Comparison of ENCODE assay signal across 23 cellular contexts in the genomic region with DNA sequence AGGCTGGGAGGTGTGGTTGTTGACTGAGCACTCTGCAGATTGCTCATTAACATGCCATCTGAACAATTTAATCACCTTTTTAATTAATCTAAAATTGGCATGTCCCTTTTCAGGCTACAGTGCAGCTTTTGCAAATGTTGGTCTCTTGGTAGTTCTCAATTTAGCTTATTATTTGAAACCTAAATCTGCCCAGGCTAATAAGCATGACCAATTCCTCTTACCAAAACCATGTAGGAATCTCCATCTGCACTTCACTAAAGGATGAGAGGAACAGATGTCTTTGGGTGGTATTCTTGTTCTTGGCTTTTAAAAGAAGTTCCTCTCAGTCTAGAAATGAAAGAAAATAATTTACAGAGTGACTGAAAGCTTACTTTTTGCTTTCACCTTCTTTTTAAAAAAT.
"Had no signal": no experiment of that assay in that cellular context is flagged by ENCODE, and none has a peak within 500 bp of the region (broad histone marks: within the 10 kb centered on the region; RNA-seq: fewer than 3 reads in every experiment).

No MANE protein-coding gene starts in this region.

- H3K36me3 ChIP-seq: stomach, suprapubic skin, thoracic aorta, thyroid gland, tibial artery, tibial nerve, transverse colon, upper lobe of left lung, upper lobe of right lung, uterus, vagina had no signal

- H3K9me3 ChIP-seq: suprapubic skin, testis, thoracic aorta, thyroid gland, tibial artery, transverse colon, upper lobe of right lung, uterus, vagina had no signal

- H3K27me3 ChIP-seq: testis, thyroid gland, tibial nerve, transverse colon, upper lobe of left lung, uterus, vagina had no signal

- H3K27ac ChIP-seq: stomach, suprapubic skin, testis, thoracic aorta, thyroid gland, tibial artery, tibial nerve, transverse colon, upper lobe of left lung, upper lobe of right lung, uterus, vagina had no signal

- DNase-seq: stimulated activated CD4-positive, alpha-beta T cell treated with anti-CD3 and anti-CD28 coated beads, Interleukin-2, amount 100 ng/mL, for 48 hours; stimulated activated CD4-positive, alpha-beta T cell treated with anti-CD3 and anti-CD28 coated beads, Interleukin-4, amount 100 ng/mL, for 1 hour; stimulated activated CD4-positive, alpha-beta T cell treated with anti-CD3 and anti-CD28 coated beads, Interleukin-4, amount 100 ng/mL, for 24 hours; stimulated activated CD4-positive, alpha-beta T cell treated with anti-CD3 and anti-CD28 coated beads, Interleukin-4, amount 100 ng/mL, for 4 hours; stimulated activated CD8-positive, alpha-beta memory T cell treated with anti-CD3 and anti-CD28 coated beads, Interleukin-4, amount 100 ng/mL, for 48 hours; stimulated activated naive B cell treated with anti-CD40 and anti-IgM and Interleukin-4, amounts not matched to agents 10 μg/mL and 1 μg/mL and 100 μg/mL, for 72 hours; stimulated activated naive CD4-positive, alpha-beta T cell; stimulated activated naive CD4-positive, alpha-beta T cell treated with Interleukin-2 at 50 U/mL for 16 hours; stimulated activated naive CD8-positive, alpha-beta T cell treated with anti-CD3 and anti-CD28 coated beads, Interleukin-15, amount 100 ng/mL, for 72 hours; stimulated activated naive CD8-positive, alpha-beta T cell treated with anti-CD3 and anti-CD28 coated beads, Interleukin-15, Interleukin-2, amounts not matched to agents 100 U/mL and 50 U/mL, for 24 hours; stomach; substantia nigra; testis; thyroid gland; tibial artery; transverse colon; upper lobe of left lung; upper lobe of right lung; uterus had no signal

- H3K4me3 ChIP-seq: stomach, suprapubic skin, testis, thoracic aorta, thyroid gland, tibial artery, tibial nerve, transverse colon, upper lobe of left lung, upper lobe of right lung, uterus, vagina had no signal

- H3K4me1 ChIP-seq: suprapubic skin, tibial artery, transverse colon, upper lobe of left lung, upper lobe of right lung, uterus, vagina had no signal
